23 cellular contexts compared by ENCODE assay signal in genomic region chr12:125014526-125014925, GRCh38. TPM values are rescaled to one million over a fixed set of nuclear protein-coding genes. Genes with fewer than 3 reads are reported as not detected.
DNase-seq lines count a peak whose midpoint lies in the region; ATAC-seq, FAIRE-seq and TF ChIP-seq lines count a peak whose summit lies in the region.
"Had no signal": no experiment of that assay in that cellular context is flagged by ENCODE, and none has a peak within 500 bp of the region (broad histone marks: within the 10 kb centered on the region; RNA-seq: fewer than 3 reads in every experiment).

No MANE protein-coding gene starts in this region.

- ATAC-seq in HCT116 (0 out of 2 replicates have a peak, but pooled peaks have one; percentile 16), pancreas (peak; percentile 28 to 48 (median 46)), HG03460 (IDR thresholded peaks at IDR 0.05; ENCODE audit: unreplicated experiment) (no peak), left cardiac atrium (no peak)
- ATAC-seq: SK-N-SH treated with all-trans-retinoic acid at 6 μM for 48 hours had no signal

- TF ChIP-seq POLR2A in HCT116 (IDR thresholded peaks at IDR 0.05; ENCODE audit: borderline replicate concordance, extremely low read depth, insufficient read depth, insufficient read length): no peak

- no peaks in the 10 kb centered on the region for H4K20me1 ChIP-seq in HCT116 (ENCODE audit: insufficient read depth)

- intact Hi-C loops in HCT116 (cut with micrococcal nuclease) (no loop called here), pancreas (cut with DNase I) (no loop called here), left cardiac atrium (cut with DNase I) (no loop called here)

- H3K27me3 ChIP-seq in HCT116 (ENCODE audit: insufficient read depth, low read length): no peaks in the 10 kb centered on the region
- no peaks in the 10 kb centered on the region for H3K27me3 ChIP-seq in pancreas
- H3K27me3 ChIP-seq: BE2C had no signal

- 38 to 48% methylated on average over 5 of the region's 5 CpGs for WGBS in pancreas, 2 donors

- TF ChIP-seq RAD21 in HCT116 (IDR thresholded peaks at IDR 0.05; ENCODE audit: low read depth): no peak

- DNase-seq in HCT116 (ENCODE audit: low read depth, low spot score) (no peak), NCI-H1436 treated with DMSO at 0.1 percent for 48 hours (lab: John Stamatoyannopoulos, UW) (peak; percentile 29), SHP77 treated with DMSO at 0.1 percent for 48 hours (lab: John Stamatoyannopoulos, UW) (peak; percentile 79), pancreas (no peak), left cardiac atrium (no peak), cerebellar nuclear complex (lab: John Stamatoyannopoulos, UW) (no peak)
- DNase-seq: BE2C; CD4-positive, CD25-positive, alpha-beta regulatory T cell; COR-L47; DMS79; HFFc6; MV-4-11; NCI-H1417; NCI-H187 treated with DMSO at 0.1 percent for 48 hours; NCI-H226; NCI-H524 treated with DMSO at 0.1 percent for 48 hours; NCI-H82; OCI-M1 had no signal

- H3K79me2 ChIP-seq in HCT116 (ENCODE audit: insufficient read depth, low read length): peaks cover 16% of the 10 kb centered on the region

- H2AFZ ChIP-seq in HCT116 (ENCODE audit: low read depth, low read length, poor library complexity, severe bottlenecking): no peak overlapping the region

- RAD21 ChIA-PET in HCT116 (lab: Charles Lee; ENCODE audit: low non-redundant PET in 1 of 2, low total read pairs in 2 of 2, uncharacterized antibody in 2 of 2, unreplicated experiment in 2 of 2): no interaction called here

- H3K9ac ChIP-seq in HCT116 (ENCODE audit: low read length): no peak overlapping the region
- H3K9ac ChIP-seq: KMS-11 had no signal

- TF ChIP-seq CTCF in HCT116 (IDR thresholded peaks at IDR 0.05 in 2 of 3, conservative IDR thresholded peaks at IDR 0.05 in 1 of 3; ENCODE audit: borderline replicate concordance in 1 of 3, insufficient read depth in 1 of 3, low read depth in 2 of 3, low read length in 2 of 3): no peak
- TF ChIP-seq CTCF in pancreas (IDR thresholded peaks at IDR 0.05): no peak

- FAIRE-seq in pancreas (lab: Jason Lieb, UNC): no peak
- FAIRE-seq: H54, HTR-8/SVneo had no signal

- H3K27ac ChIP-seq in HCT116 (ENCODE audit: low read depth, low read length) (no peak overlapping the region), pancreas (peak overlapping the region; percentile 40 to 83 (median 68))
- H3K27ac ChIP-seq: KMS-11 had no signal

- H3K9me3 ChIP-seq in HCT116 (ENCODE audit: control insufficient read depth in 1 of 2, insufficient read depth in 1 of 2, low read depth in 1 of 2, low read length in 2 of 2): no peaks in the 10 kb centered on the region
- no peaks in the 10 kb centered on the region for H3K9me3 ChIP-seq in pancreas
- H3K9me3 ChIP-seq: BE2C had no signal

- H3K9me2 ChIP-seq in HCT116 (ENCODE audit: insufficient read depth): no peaks in the 10 kb centered on the region

- POLR2A ChIA-PET in HCT116 (lab: Charles Lee): no interaction called here

- no peak overlapping the region for H3K4me2 ChIP-seq in HCT116 (ENCODE audit: low read length)
- H3K4me2 ChIP-seq: KMS-11 had no signal

- CTCF ChIA-PET in HCT116 (lab: Charles Lee): no interaction called here

- H3K36me3 ChIP-seq in HCT116 (ENCODE audit: control insufficient read depth in 1 of 2, insufficient read depth in 2 of 2, low read length in 2 of 2): peaks cover 13 to 31% of the 10 kb centered on the region in 2 experiments; a peak in 3 of 4 replicates
- H3K36me3 ChIP-seq in pancreas: no peaks in the 10 kb centered on the region

- no TSS peak for BruUV-seq in HCT116 (replicated peaks; lab: Mats Ljungman, UMichigan)

- H3K4me3 ChIP-seq in HCT116 (replicated peaks in 1 of 2; ENCODE audit: low read depth in 1 of 2, low read length in 2 of 2) (no peak overlapping the region), pancreas (no peak overlapping the region)

- H3K4me1 ChIP-seq in HCT116 (ENCODE audit: control insufficient read depth in 1 of 2, insufficient read depth in 2 of 2, low read length in 2 of 2) (no peaks in the 10 kb centered on the region), pancreas (peaks cover 0 to 15% (median 0%) of the 10 kb centered on the region in 3 donors)
- H3K4me1 ChIP-seq: BE2C had no signal

TF ChIP-seq in HCT116, 20 proteins besides CTCF, POLR2A, EP300 and RAD21:
- TF ChIP-seq, protein P1, sequence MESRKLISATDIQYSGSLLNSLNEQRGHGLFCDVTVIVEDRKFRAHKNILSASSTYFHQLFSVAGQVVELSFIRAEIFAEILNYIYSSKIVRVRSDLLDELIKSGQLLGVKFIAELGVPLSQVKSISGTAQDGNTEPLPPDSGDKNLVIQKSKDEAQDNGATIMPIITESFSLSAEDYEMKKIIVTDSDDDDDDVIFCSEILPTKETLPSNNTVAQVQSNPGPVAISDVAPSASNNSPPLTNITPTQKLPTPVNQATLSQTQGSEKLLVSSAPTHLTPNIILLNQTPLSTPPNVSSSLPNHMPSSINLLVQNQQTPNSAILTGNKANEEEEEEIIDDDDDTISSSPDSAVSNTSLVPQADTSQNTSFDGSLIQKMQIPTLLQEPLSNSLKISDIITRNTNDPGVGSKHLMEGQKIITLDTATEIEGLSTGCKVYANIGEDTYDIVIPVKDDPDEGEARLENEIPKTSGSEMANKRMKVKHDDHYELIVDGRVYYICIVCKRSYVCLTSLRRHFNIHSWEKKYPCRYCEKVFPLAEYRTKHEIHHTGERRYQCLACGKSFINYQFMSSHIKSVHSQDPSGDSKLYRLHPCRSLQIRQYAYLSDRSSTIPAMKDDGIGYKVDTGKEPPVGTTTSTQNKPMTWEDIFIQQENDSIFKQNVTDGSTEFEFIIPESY (IDR thresholded peaks at IDR 0.05; ENCODE audit: extremely low read depth, insufficient replicate concordance, low read length): no peak
- TF ChIP-seq SIN3A (IDR thresholded peaks at IDR 0.05; ENCODE audit: low read depth) (no peak), POLR2AphosphoS5 (IDR thresholded peaks at IDR 0.05; ENCODE audit: low read depth, low read length) (no peak), EGR1 (IDR thresholded peaks at IDR 0.05; ENCODE audit: low read depth) (no peak), JUND (IDR thresholded peaks at IDR 0.05) (no peak), CBX3 (IDR thresholded peaks at IDR 0.05; ENCODE audit: low read depth) (no peak), ELF1 (IDR thresholded peaks at IDR 0.05; ENCODE audit: borderline replicate concordance, low read depth) (no peak), EZH2phosphoT487 (IDR thresholded peaks at IDR 0.05; ENCODE audit: borderline replicate concordance) (no peak), EZH2 (IDR thresholded peaks at IDR 0.05) (no peak), YY1 (IDR thresholded peaks at IDR 0.05; ENCODE audit: extremely low read depth, insufficient replicate concordance, low read depth, low read length) (no peak), ZFX (IDR thresholded peaks at IDR 0.05) (no peak)
- TF ChIP-seq, protein P2, sequence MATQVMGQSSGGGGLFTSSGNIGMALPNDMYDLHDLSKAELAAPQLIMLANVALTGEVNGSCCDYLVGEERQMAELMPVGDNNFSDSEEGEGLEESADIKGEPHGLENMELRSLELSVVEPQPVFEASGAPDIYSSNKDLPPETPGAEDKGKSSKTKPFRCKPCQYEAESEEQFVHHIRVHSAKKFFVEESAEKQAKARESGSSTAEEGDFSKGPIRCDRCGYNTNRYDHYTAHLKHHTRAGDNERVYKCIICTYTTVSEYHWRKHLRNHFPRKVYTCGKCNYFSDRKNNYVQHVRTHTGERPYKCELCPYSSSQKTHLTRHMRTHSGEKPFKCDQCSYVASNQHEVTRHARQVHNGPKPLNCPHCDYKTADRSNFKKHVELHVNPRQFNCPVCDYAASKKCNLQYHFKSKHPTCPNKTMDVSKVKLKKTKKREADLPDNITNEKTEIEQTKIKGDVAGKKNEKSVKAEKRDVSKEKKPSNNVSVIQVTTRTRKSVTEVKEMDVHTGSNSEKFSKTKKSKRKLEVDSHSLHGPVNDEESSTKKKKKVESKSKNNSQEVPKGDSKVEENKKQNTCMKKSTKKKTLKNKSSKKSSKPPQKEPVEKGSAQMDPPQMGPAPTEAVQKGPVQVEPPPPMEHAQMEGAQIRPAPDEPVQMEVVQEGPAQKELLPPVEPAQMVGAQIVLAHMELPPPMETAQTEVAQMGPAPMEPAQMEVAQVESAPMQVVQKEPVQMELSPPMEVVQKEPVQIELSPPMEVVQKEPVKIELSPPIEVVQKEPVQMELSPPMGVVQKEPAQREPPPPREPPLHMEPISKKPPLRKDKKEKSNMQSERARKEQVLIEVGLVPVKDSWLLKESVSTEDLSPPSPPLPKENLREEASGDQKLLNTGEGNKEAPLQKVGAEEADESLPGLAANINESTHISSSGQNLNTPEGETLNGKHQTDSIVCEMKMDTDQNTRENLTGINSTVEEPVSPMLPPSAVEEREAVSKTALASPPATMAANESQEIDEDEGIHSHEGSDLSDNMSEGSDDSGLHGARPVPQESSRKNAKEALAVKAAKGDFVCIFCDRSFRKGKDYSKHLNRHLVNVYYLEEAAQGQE (IDR thresholded peaks at IDR 0.05; ENCODE audit: low read depth): no peak
- TF ChIP-seq, protein P3, sequence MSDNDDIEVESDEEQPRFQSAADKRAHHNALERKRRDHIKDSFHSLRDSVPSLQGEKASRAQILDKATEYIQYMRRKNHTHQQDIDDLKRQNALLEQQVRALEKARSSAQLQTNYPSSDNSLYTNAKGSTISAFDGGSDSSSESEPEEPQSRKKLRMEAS (IDR thresholded peaks at IDR 0.05): no peak

RNA-seq across cellular contexts. Expression of gene BRI3BP, which starts 21.1 kb away (rescaled TPM):
- 40.1 TPM for total RNA-seq in HCT116 (2021; ENCODE audit: unreplicated experiment)
- polyA plus RNA-seq in HCT116 (2012): 12.1 and 15.6 TPM in 2 replicates
- 10 to 100 TPM in 2 of 6 donors, 1 to 10 TPM in 4; 2.7 to 10.6 (median 5.5) TPM for total RNA-seq in pancreas
- polyA plus RNA-seq in pancreas: 1 to 10 TPM; 1.5 to 2.4 TPM
- total RNA-seq in left cardiac atrium: 1 to 10 TPM; 5.4 to 6.0 TPM

RNA-seq across cellular contexts. Expression of gene DHX37, which starts 25.6 kb away (rescaled TPM):
- 42.6 TPM for total RNA-seq in HCT116 (2021; ENCODE audit: unreplicated experiment)
- 18.7 and 21.0 TPM in 2 replicates for polyA plus RNA-seq in HCT116 (2012)
- total RNA-seq in pancreas: 10 to 100 TPM in 4 of 6 donors, 1 to 10 TPM in 2; 8.4 to 13.8 (median 10.6) TPM
- polyA plus RNA-seq in pancreas: 10 to 100 TPM in 1 of 2 donors, 1 to 10 TPM in 1; 9.1 to 13.3 TPM
- 10 to 100 TPM in 1 of 2 donors, 1 to 10 TPM in 1; 7.9 to 13.3 TPM for total RNA-seq in left cardiac atrium

RNA-seq across cellular contexts. Expression of gene AACS, which starts 50.7 kb away (rescaled TPM):
- total RNA-seq in HCT116 (2021; ENCODE audit: unreplicated experiment): 16.0 TPM
- polyA plus RNA-seq in HCT116 (2012): 12.5 and 13.0 TPM in 2 replicates
- total RNA-seq in pancreas: 10 to 100 TPM; 11.0 to 18.4 (median 15.5) TPM
- 10 to 100 TPM; 13.2 to 21.4 TPM for polyA plus RNA-seq in pancreas
- total RNA-seq in left cardiac atrium: 10 to 100 TPM; 17.5 to 23.6 TPM

Comparison
In these comparisons a context has a peak if more than half of its experiments do, and no peak if none do; other contexts are left out.
1. ATAC-seq: peak in HCT116 (single experiment) and pancreas (4 of 4); none in HG03460 (single experiment) and left cardiac atrium (0 of 2).
2. DNase-seq: peak in NCI-H1436 treated with DMSO at 0.1 percent for 48 hours (single experiment) and SHP77 treated with DMSO at 0.1 percent for 48 hours (single experiment); none in HCT116 (single experiment), pancreas (0 of 6), left cardiac atrium (single experiment) and cerebellar nuclear complex (0 of 2).